ENCODE assay signal across 1 cellular context in the genomic region with DNA sequence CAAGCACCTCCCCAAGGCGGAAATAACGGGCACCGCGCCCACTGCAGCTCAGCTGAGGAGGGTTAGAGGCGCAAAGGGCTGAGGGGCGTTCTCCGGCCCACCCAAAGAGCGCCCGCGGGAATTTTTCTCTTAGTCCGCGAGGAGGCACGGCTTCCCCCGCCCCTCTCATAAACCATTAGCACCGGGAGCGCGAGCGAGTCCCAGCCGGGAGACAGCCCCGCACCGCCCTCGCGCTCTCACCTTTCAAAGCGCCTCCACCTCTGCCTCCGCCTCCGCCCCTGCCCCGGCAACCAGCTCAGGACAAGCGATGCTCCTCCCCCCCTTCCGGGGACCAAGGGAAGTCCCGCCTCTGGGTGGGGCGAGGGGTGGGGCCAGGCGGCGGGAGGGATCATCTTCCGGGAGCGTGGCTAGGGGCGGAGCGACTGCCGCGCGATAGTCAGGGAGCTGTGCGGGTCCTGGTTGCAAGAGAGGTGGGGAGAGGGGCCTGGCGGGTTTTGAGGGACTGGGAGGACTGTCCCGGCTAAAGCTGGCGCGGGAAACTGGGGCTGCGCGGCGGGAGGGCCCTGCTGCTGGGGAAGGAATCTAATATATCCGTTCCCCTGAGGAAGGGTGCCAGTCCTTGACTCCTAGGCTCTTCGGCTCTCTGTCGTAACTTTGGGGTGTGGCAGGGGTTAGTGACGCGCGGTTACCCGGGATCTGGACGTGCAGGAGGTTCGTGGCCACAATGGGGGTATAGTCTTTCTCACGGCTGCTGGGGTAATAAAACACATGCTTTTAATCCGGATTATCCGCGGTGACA.
TF ChIP-seq lines count a peak whose summit lies in the region.

CCDC82 (minus strand) TSS at position 309 of the 799 bp plus-strand sequence. CDS start 5,165 bp downstream, outside the sequence.
JRKL (plus strand) TSS at position 410 of the 799 bp plus-strand sequence. CDS start 637 bp downstream, outside the sequence.

TF ChIP-seq in HCT116, 20 proteins besides CTCF, POLR2A, EP300 and RAD21 (continued from another document):
- TF ChIP-seq, protein P1, sequence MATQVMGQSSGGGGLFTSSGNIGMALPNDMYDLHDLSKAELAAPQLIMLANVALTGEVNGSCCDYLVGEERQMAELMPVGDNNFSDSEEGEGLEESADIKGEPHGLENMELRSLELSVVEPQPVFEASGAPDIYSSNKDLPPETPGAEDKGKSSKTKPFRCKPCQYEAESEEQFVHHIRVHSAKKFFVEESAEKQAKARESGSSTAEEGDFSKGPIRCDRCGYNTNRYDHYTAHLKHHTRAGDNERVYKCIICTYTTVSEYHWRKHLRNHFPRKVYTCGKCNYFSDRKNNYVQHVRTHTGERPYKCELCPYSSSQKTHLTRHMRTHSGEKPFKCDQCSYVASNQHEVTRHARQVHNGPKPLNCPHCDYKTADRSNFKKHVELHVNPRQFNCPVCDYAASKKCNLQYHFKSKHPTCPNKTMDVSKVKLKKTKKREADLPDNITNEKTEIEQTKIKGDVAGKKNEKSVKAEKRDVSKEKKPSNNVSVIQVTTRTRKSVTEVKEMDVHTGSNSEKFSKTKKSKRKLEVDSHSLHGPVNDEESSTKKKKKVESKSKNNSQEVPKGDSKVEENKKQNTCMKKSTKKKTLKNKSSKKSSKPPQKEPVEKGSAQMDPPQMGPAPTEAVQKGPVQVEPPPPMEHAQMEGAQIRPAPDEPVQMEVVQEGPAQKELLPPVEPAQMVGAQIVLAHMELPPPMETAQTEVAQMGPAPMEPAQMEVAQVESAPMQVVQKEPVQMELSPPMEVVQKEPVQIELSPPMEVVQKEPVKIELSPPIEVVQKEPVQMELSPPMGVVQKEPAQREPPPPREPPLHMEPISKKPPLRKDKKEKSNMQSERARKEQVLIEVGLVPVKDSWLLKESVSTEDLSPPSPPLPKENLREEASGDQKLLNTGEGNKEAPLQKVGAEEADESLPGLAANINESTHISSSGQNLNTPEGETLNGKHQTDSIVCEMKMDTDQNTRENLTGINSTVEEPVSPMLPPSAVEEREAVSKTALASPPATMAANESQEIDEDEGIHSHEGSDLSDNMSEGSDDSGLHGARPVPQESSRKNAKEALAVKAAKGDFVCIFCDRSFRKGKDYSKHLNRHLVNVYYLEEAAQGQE (IDR thresholded peaks at IDR 0.05; ENCODE audit: low read depth), result no peak
- TF ChIP-seq SRF (IDR thresholded peaks at IDR 0.05; ENCODE audit: low read depth), result no peak
- TF ChIP-seq JUND (IDR thresholded peaks at IDR 0.05), result no peak
- peak; percentile 84 for TF ChIP-seq SP1 (IDR thresholded peaks at IDR 0.05; ENCODE audit: low read depth)
- TF ChIP-seq ELF1 (IDR thresholded peaks at IDR 0.05; ENCODE audit: borderline replicate concordance, low read depth), result peak; percentile 74
- TF ChIP-seq CEBPB (IDR thresholded peaks at IDR 0.05; ENCODE audit: low read depth), result peak; percentile 60; the same call in 1 of the 2 replicates
- TF ChIP-seq CBX3 (IDR thresholded peaks at IDR 0.05; ENCODE audit: low read depth), result peak; percentile 86
- TF ChIP-seq, protein P2, sequence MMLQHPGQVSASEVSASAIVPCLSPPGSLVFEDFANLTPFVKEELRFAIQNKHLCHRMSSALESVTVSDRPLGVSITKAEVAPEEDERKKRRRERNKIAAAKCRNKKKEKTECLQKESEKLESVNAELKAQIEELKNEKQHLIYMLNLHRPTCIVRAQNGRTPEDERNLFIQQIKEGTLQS (IDR thresholded peaks at IDR 0.05), result no peak
